22 cellular contexts compared by ENCODE assay signal in the genomic region with DNA sequence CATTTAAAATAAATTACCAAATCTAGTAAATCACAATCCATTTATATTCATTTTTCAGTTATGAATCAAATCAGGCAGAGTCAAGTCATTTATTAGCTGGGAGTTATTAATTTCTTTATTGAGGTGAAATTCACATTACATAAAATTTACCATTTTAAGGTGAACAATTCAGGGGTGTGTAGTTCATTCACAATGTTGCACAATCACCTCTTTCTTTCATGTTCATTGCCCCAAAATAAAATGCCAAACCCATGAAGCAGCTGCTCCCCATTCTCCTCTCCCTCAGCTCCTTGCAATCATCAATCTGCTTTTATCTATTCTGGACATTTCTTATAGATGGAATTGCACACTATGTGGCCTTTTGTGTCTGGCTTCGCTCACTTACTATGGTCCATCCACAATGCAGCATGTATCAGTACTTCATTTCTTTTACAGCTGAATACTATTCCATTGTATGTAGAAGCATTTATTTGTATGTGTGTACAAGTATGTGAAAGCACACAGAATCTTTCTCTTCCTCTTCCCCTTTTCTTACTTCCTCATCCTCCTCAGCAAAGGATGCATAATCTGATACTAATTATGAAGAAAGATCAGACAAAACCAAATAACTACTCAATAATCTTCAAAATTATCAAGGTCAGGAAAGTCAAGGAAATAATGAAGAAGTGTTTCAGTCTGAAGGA.
DNase-seq lines count a peak whose midpoint lies in the region; ATAC-seq, FAIRE-seq and TF ChIP-seq lines count a peak whose summit lies in the region.
"Had no signal": no experiment of that assay in that cellular context is flagged by ENCODE, and none has a peak within 500 bp of the region (broad histone marks: within the 10 kb centered on the region; RNA-seq: fewer than 3 reads in every experiment).

No MANE protein-coding gene starts in this region.

- H3K4me3 Mint-ChIP-seq in CD14-positive monocyte (peak overlapping the region in 1 of 2 donors; percentile 12), H9 (no peak overlapping the region)
- H3K4me3 Mint-ChIP-seq: activated CD4-positive, alpha-beta T cell treated with anti-CD3 and anti-CD28 coated beads, Interleukin-2, amount 10 ng/mL, durations not matched to agents 24 days and 14 days; CD8-positive, alpha-beta memory T cell; effector memory CD8-positive, alpha-beta T cell; type B pancreatic cell had no signal

- H2BK20ac ChIP-seq in H9 (ENCODE audit: low read depth, low read length, poor library complexity, severe bottlenecking): no peak overlapping the region

- H3K27ac Mint-ChIP-seq in CD14-positive monocyte (peak overlapping the region; percentile 66 to 92 (median 83)), H9 (no peak overlapping the region)
- H3K27ac Mint-ChIP-seq: activated CD4-positive, alpha-beta T cell treated with anti-CD3 and anti-CD28 coated beads, Interleukin-2, amount 10 ng/mL, durations not matched to agents 24 days and 14 days; type B pancreatic cell had no signal

- BruUV-seq in OCI-LY7 (replicated peaks; lab: Mats Ljungman, UMichigan) (TSS peak; percentile 8), HepG2 (replicated peaks; lab: Mats Ljungman, UMichigan) (no TSS peak)

- TF ChIP-seq EP300 in HepG2 (IDR thresholded peaks at IDR 0.05; ENCODE audit: low read depth in 2 of 2, low read length in 2 of 2): no peak
- no peak for TF ChIP-seq EP300 in HepG2 (CRISPR knock-in tag; IDR thresholded peaks at IDR 0.05; ENCODE audit: borderline replicate concordance)

- H3K9ac ChIP-seq in HepG2 (ENCODE audit: insufficient read depth, low read depth, low read length) (no peak overlapping the region), H9 (ENCODE audit: extremely low read depth, insufficient read length, low read length) (no peak overlapping the region), kidney (ENCODE audit: low read length in 2 of 2) (no peak overlapping the region)

- DNase-seq in CD14-positive monocyte (ENCODE audit: low spot score) (no peak), OCI-LY7 (ENCODE audit: low spot score) (peak; percentile 12), HepG2 (ENCODE audit: low spot score) (no peak), foreskin fibroblast (no peak), DMS114 treated with DMSO at 0.1 percent for 48 hours (lab: John Stamatoyannopoulos, UW; ENCODE audit: unreplicated experiment) (no peak), H9 (no peak), kidney (no peak)
- DNase-seq: activated CD4-positive, alpha-beta T cell treated with anti-CD3 and anti-CD28 coated beads, Interleukin-2, amount 10 ng/mL, durations not matched to agents 24 days and 14 days; aorta; CD8-positive, alpha-beta memory T cell; effector memory CD8-positive, alpha-beta T cell; heart left ventricle; lower lobe of right lung; MM.1S; NCI-H526 treated with DMSO at 0.1 percent for 48 hours; right lobe of liver; stimulated activated naive CD8-positive, alpha-beta T cell treated with anti-CD3 and anti-CD28 coated beads, Interleukin-15, Interleukin-2, amounts not matched to agents 100 U/mL and 50 U/mL, for 24 hours had no signal

- peaks cover 49% of the 10 kb centered on the region for H3K36me3 ChIP-seq in OCI-LY7 (ENCODE audit: insufficient read depth, low read length)
- peaks cover 3 to 19% of the 10 kb centered on the region in 2 experiments; a peak in 4 of 5 replicates for H3K36me3 ChIP-seq in HepG2 (replicated peaks in 1 of 2; ENCODE audit: control insufficient read depth in 1 of 2, insufficient read depth in 2 of 2, low read length in 2 of 2)
- H3K36me3 ChIP-seq in kidney (ENCODE audit: control insufficient read depth in 1 of 2, insufficient read depth in 2 of 2, low read length in 2 of 2): peaks cover 4 to 8% of the 10 kb centered on the region in 2 donors
- H3K36me3 ChIP-seq: right lobe of liver had no signal

- H2BK12ac ChIP-seq in H9 (ENCODE audit: insufficient read length, low read depth, low read length): no peak overlapping the region

- FAIRE-seq in HepG2 (lab: Jason Lieb, UNC) (no peak), kidney (lab: Jason Lieb, UNC) (no peak)
- FAIRE-seq: HTR-8/SVneo, islet of Langerhans had no signal

- no peak overlapping the region for H3K4me3 ChIP-seq in OCI-LY7 (ENCODE audit: low read depth, low read length, poor library complexity, severe bottlenecking)
- no peak overlapping the region for H3K4me3 ChIP-seq in HepG2 (replicated peaks in 1 of 3; ENCODE audit: insufficient read depth in 1 of 3, low read depth in 2 of 3, low read length in 3 of 3)
- no peak overlapping the region for H3K4me3 ChIP-seq in foreskin fibroblast (ENCODE audit: low read depth in 1 of 2, low read length in 2 of 2)
- no peak overlapping the region for H3K4me3 ChIP-seq in kidney (ENCODE audit: low read length in 2 of 2)
- H3K4me3 ChIP-seq: heart left ventricle, lower lobe of right lung, right lobe of liver had no signal

- no peaks in the 10 kb centered on the region for H3K23me2 ChIP-seq in H9 (ENCODE audit: insufficient read length, low read depth, low read length, poor library complexity, severe bottlenecking)

- H2AK5ac ChIP-seq in H9 (ENCODE audit: insufficient read length, low read length): no peak overlapping the region

- no peaks in the 10 kb centered on the region for H3K27me3 ChIP-seq in HepG2 (ENCODE audit: control insufficient read depth in 1 of 2, insufficient read depth in 2 of 2, low read length in 2 of 2)
- H3K27me3 ChIP-seq in H9 (ENCODE audit: insufficient read depth, low read length): no peaks in the 10 kb centered on the region
- H3K27me3 ChIP-seq: heart left ventricle, right lobe of liver had no signal

- H3K18ac ChIP-seq in H9 (ENCODE audit: insufficient read length, low read depth, low read length): no peak overlapping the region

- H3K27me3 Mint-ChIP-seq in CD14-positive monocyte (ENCODE audit: low read depth in 3 of 3) (no peaks in the 10 kb centered on the region), H9 (ENCODE audit: low read depth) (no peaks in the 10 kb centered on the region)
- H3K27me3 Mint-ChIP-seq: activated CD4-positive, alpha-beta T cell treated with anti-CD3 and anti-CD28 coated beads, Interleukin-2, amount 10 ng/mL, durations not matched to agents 24 days and 14 days; effector memory CD8-positive, alpha-beta T cell; type B pancreatic cell had no signal

- H4K91ac ChIP-seq in H9 (ENCODE audit: insufficient read length, low read depth, low read length): no peak overlapping the region

- H2BK5ac ChIP-seq in H9 (ENCODE audit: insufficient read length, low read length): no peak overlapping the region

- H2AFZ ChIP-seq in OCI-LY7 (ENCODE audit: low read length) (no peak overlapping the region), HepG2 (ENCODE audit: low read length) (no peak overlapping the region), H9 (ENCODE audit: low read length) (no peak overlapping the region)

- H3K4ac ChIP-seq in H9 (ENCODE audit: low read depth, low read length): no peak overlapping the region

- H3K36me3 Mint-ChIP-seq in CD14-positive monocyte (peaks cover 12 to 18% of the 10 kb centered on the region in 2 donors), H9 (ENCODE audit: insufficient read depth in 1 of 3, low read depth in 3 of 3) (peaks cover 5 to 14% (median 8%) of the 10 kb centered on the region in 3 experiments; a peak in 6 of 7 replicates)

- H3K14ac ChIP-seq in H9 (ENCODE audit: insufficient read depth, low read length): no peak overlapping the region

- H4K8ac ChIP-seq in H9 (replicated peaks; ENCODE audit: insufficient read length, low read depth, low read length): no peak overlapping the region

- WGBS in HepG2 (ENCODE audit: low lambda C conversion rate): 97% methylated on average over 1 of the region's 1 CpG
- no CpG with 5 or more reads among the region's 1 CpG for WGBS in H9 (ENCODE audit: extremely low coverage, insufficient read length, low lambda C conversion rate)

- H3K79me2 ChIP-seq in OCI-LY7 (ENCODE audit: insufficient read depth, low read depth, low read length): peaks cover 5% of the 10 kb centered on the region; the same call in 1 of the 2 replicates
- no peaks in the 10 kb centered on the region for H3K79me2 ChIP-seq in HepG2 (ENCODE audit: insufficient read depth, low read length)
- H3K79me2 ChIP-seq in H9 (ENCODE audit: insufficient read depth, low read length): no peaks in the 10 kb centered on the region

- H3K9me2 ChIP-seq in OCI-LY7 (ENCODE audit: insufficient read depth, low read length): no peaks in the 10 kb centered on the region

- H3K23ac ChIP-seq in H9 (ENCODE audit: insufficient read length, low read depth, low read length): no peak overlapping the region

- H3K9me3 ChIP-seq in OCI-LY7 (ENCODE audit: low read length) (no peaks in the 10 kb centered on the region), HepG2 (ENCODE audit: low read length) (no peaks in the 10 kb centered on the region), H9 (ENCODE audit: control insufficient read depth, low read depth, low read length) (no peaks in the 10 kb centered on the region), kidney (ENCODE audit: control insufficient read depth in 1 of 2, low read length in 2 of 2) (no peaks in the 10 kb centered on the region)
- H3K9me3 ChIP-seq: heart left ventricle, lower lobe of right lung, right lobe of liver had no signal

- peaks cover 29% of the 10 kb centered on the region for H3K4me1 ChIP-seq in OCI-LY7 (ENCODE audit: insufficient read depth, low read length, poor library complexity, severe bottlenecking)
- no peaks in the 10 kb centered on the region for H3K4me1 ChIP-seq in HepG2 (ENCODE audit: insufficient read depth, low read length)
- no peaks in the 10 kb centered on the region for H3K4me1 ChIP-seq in H9 (ENCODE audit: insufficient read depth, low read length)
- no peaks in the 10 kb centered on the region for H3K4me1 ChIP-seq in kidney (ENCODE audit: control insufficient read depth in 1 of 2, insufficient read depth in 1 of 2, low read depth in 1 of 2, low read length in 2 of 2)
- H3K4me1 ChIP-seq: lower lobe of right lung, right lobe of liver had no signal

- H3K4me2 ChIP-seq in OCI-LY7 (ENCODE audit: low read length) (peak overlapping the region; percentile 31), HepG2 (ENCODE audit: low read depth, low read length) (no peak overlapping the region), H9 (ENCODE audit: insufficient read depth, insufficient read length, low read length) (no peak overlapping the region)

- no peak overlapping the region for H4K5ac ChIP-seq in H9 (ENCODE audit: insufficient read length, low read depth, low read length)

- H3K27ac ChIP-seq in OCI-LY7 (ENCODE audit: low read depth, low read length, poor library complexity, severe bottlenecking) (peak overlapping the region; percentile 25), HepG2 (ENCODE audit: extremely low read length, insufficient read depth, low read length) (no peak overlapping the region), H9 (ENCODE audit: insufficient read length, low read depth, low read length) (no peak overlapping the region), kidney (ENCODE audit: low read depth in 2 of 2, low read length in 2 of 2) (no peak overlapping the region)
- H3K27ac ChIP-seq: lower lobe of right lung, right lobe of liver had no signal

- TF ChIP-seq RAD21 in HepG2 (CRISPR knock-in tag; IDR thresholded peaks at IDR 0.05): no peak

- H3K56ac ChIP-seq in H9 (ENCODE audit: insufficient read length, low read depth, low read length): no peak overlapping the region

- H3K9me3 Mint-ChIP-seq in CD14-positive monocyte (peaks cover 0 to 2% (median 0%) of the 10 kb centered on the region in 7 donors), H9 (no peaks in the 10 kb centered on the region)
- H3K9me3 Mint-ChIP-seq: activated CD4-positive, alpha-beta T cell treated with anti-CD3 and anti-CD28 coated beads, Interleukin-2, amount 10 ng/mL, durations not matched to agents 24 days and 14 days; CD8-positive, alpha-beta memory T cell; effector memory CD8-positive, alpha-beta T cell; type B pancreatic cell had no signal

- CTCF ChIA-PET in OCI-LY7 (lab: Charles Lee; ENCODE audit: unreplicated experiment) (no interaction called here), HepG2 (lab: Yijun Ruan, JAX; ENCODE audit: low intra/inter-chr PET ratio, low total read pairs) (no interaction called here)

- no peak overlapping the region for H2BK120ac ChIP-seq in H9 (ENCODE audit: low read depth, low read length, poor library complexity, severe bottlenecking)

- ATAC-seq in GM21529 (IDR thresholded peaks at IDR 0.05; ENCODE audit: unreplicated experiment) (peak; percentile 54), HepG2 (no peak)
- ATAC-seq: effector memory CD8-positive, alpha-beta T cell; heart left ventricle; lower lobe of right lung; Panc1; stimulated activated naive CD8-positive, alpha-beta T cell treated with anti-CD3 and anti-CD28 coated beads, Interleukin-15, Interleukin-2, amounts not matched to agents 100 U/mL and 50 U/mL, for 24 hours had no signal

- TF ChIP-seq POLR2A in HepG2 (IDR thresholded peaks at IDR 0.05; ENCODE audit: insufficient read depth in 1 of 2, low read depth in 2 of 2, low read length in 2 of 2): no peak

- intact Hi-C loops in CD14-positive monocyte (cut with micrococcal nuclease): loop anchor here in 1 of 2 donors (10.0 kb wide), 1 partner anchor 1038 kb away; no protein-coding TSS in a partner anchor
- intact Hi-C loops in OCI-LY7 (cut with micrococcal nuclease; ENCODE audit: unreplicated experiment): loop anchor here (5.0 kb wide), 1 partner anchor 115 kb away; a partner anchor contains a TSS
- intact Hi-C loops in HepG2 (cut with micrococcal nuclease; ENCODE audit: unreplicated experiment): no loop called here
- intact Hi-C loops in kidney (cut with DNase I): no loop called here

- no peak overlapping the region for H3T11ph ChIP-seq in H9 (ENCODE audit: low read length)

- POLR2A ChIA-PET in OCI-LY7 (lab: Charles Lee) (interaction anchor here (0.9 kb wide), 1 partner anchor 12 kb away, joined by 3 read pairs; no protein-coding TSS in a partner anchor), HepG2 (lab: Yijun Ruan, JAX) (no interaction called here)

- no peak overlapping the region for H2BK15ac ChIP-seq in H9 (ENCODE audit: low read depth, low read length)

- H3K4me1 Mint-ChIP-seq in CD14-positive monocyte (peaks cover 40% of the 10 kb centered on the region), H9 (no peaks in the 10 kb centered on the region)
- H3K4me1 Mint-ChIP-seq: activated CD4-positive, alpha-beta T cell treated with anti-CD3 and anti-CD28 coated beads, Interleukin-2, amount 10 ng/mL, durations not matched to agents 24 days and 14 days had no signal

- H3K79me1 ChIP-seq in H9 (ENCODE audit: insufficient read depth, low read depth, low read length, poor library complexity, severe bottlenecking): no peaks in the 10 kb centered on the region

- in situ Hi-C loops in HepG2 (cut with HindIII; ENCODE audit: extremely low pct_ligation_motif_present, low pct_unique_long_range_greater_than_20kb): no loop called here

- H4K20me1 ChIP-seq in OCI-LY7 (ENCODE audit: insufficient read depth, low read length) (peaks cover 4% of the 10 kb centered on the region; the same call in 1 of the 2 replicates), HepG2 (ENCODE audit: insufficient read depth, low read length) (no peaks in the 10 kb centered on the region), H9 (ENCODE audit: control insufficient read depth, insufficient read depth, insufficient read length) (no peaks in the 10 kb centered on the region)

- TF ChIP-seq CTCF in CD14-positive monocyte (IDR thresholded peaks at IDR 0.05) (no peak), OCI-LY7 (conservative IDR thresholded peaks at IDR 0.05; ENCODE audit: low read length) (no peak), HepG2 (CRISPR knock-in tag; IDR thresholded peaks at IDR 0.05) (no peak), foreskin fibroblast (IDR thresholded peaks at IDR 0.05; ENCODE audit: low read depth, low read length) (no peak), H9 (conservative IDR thresholded peaks at IDR 0.05) (no peak), kidney (IDR thresholded peaks at IDR 0.05; ENCODE audit: borderline replicate concordance, extremely low read depth, insufficient read depth) (no peak)

Comparison
In these comparisons a context has a peak if more than half of its experiments do, and no peak if none do; other contexts are left out.
1. H3K27ac Mint-ChIP-seq: peak in CD14-positive monocyte (7 of 7); none in H9 (0 of 3).